In the genomic region with DNA sequence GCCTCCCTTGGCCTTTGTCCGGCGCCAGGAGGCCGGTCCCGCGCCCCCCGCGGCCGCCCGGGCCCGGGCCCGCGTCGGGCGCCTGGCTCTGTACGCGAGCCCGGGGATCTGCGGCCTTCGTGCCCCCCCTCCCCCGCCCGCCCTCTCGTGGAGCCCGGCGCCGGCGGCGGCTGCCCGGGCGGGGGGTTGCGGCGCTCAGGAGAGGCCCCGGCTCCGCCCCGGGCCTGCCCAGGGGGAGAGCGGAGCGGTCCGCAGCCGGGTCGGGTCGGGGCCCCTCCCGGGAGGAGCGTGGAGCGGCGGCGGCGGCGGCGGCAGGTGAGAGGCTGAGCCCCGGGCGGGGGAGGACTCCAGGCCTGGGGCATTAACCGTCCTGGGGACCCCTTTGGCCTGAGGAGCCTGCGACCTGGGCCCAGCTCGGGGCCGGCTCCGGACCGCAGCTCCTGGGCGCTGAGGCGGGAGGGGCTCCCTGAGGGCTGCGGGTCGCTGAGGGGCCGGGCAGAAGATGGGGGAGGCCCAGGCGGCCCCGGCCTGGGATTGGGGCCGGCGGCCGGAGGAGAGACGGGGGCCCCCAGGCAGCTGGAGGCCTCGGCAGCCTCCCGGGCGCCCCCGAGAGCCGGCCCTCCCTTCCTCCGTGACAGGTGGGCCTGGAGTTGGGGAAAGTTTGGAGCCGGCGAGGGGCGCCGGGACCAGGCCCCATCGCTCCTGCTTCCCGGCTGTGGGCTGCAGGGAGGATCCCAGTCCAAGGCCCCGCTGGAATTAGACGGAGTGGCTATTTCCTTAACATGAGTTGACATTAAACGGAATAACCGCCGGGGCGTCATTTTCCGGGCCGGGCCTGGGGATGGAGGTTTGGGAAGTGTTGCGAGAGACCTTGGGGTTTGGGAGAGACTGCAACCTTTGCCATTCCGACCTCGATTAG, we compare ENCODE assay signal across 1 cellular context.
TF ChIP-seq lines count a peak whose summit lies in the region.

No MANE protein-coding gene starts in this region.

TF ChIP-seq in H1, 55 proteins besides CTCF, POLR2A, EP300 and RAD21:
- TF ChIP-seq ASH2L (IDR thresholded peaks at IDR 0.05; ENCODE audit: low read length) (peak; percentile 34), KDM4A (IDR thresholded peaks at IDR 0.05; ENCODE audit: low read depth, low read length, severe bottlenecking) (peak; percentile 5), PHF8 (conservative IDR thresholded peaks at IDR 0.05; ENCODE audit: low read depth, low read length) (0 out of 2 replicates have a peak, but pooled peaks have one; percentile 16)
